ENCODE assay signal across 21 cellular contexts in the genomic region with DNA sequence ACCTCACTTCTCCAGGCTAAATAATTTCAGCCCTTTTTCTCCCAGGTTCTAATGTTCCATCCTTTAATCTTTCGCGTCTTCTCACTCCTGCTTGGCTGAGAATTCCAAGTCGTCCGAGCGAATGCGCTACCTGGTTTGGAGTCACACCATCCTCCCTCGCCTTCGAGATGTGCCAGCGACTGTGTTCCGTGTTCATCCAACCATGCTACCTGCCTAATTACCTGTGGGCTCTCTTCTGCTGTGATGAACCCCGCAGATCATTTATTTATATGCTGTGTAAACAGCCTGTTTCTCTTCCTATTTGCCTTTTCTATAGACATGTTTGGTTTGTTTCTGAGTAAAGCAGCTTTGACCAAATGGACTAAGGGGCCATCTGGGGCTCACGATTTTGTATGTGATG.
A peak's percentile ranks its signal among the peaks of the same experiment; 100 is the strongest.
DNase-seq lines count a peak whose midpoint lies in the region; ATAC-seq and TF ChIP-seq lines count a peak whose summit lies in the region.
"Had no signal": no experiment of that assay in that cellular context is flagged by ENCODE, and none has a peak within 500 bp of the region (broad histone marks: within the 10 kb centered on the region; RNA-seq: fewer than 3 reads in every experiment).

No MANE protein-coding gene starts in this region.

- H3K36me3 ChIP-seq in hepatocyte (replicated peaks; ENCODE audit: insufficient read depth, low read depth) (no peaks in the 10 kb centered on the region), aorta (ENCODE audit: control insufficient read depth in 1 of 2, insufficient read depth in 2 of 2, low read length in 1 of 2) (peaks cover 0 to 5% of the 10 kb centered on the region in 2 donors)
- peaks cover 8% of the 10 kb centered on the region for H3K36me3 ChIP-seq in CD8-positive, alpha-beta T cell (ENCODE audit: insufficient read depth, low read length)
- H3K36me3 ChIP-seq: uterus had no signal

- CTCF ChIA-PET in CD8-positive, alpha-beta T cell (lab: Charles Lee): no interaction called here

- no peaks in the 10 kb centered on the region for H3K27me3 Mint-ChIP-seq in glutamatergic neuron (ENCODE audit: unreplicated experiment)
- no peaks in the 10 kb centered on the region for H3K27me3 Mint-ChIP-seq in CD8-positive, alpha-beta T cell (ENCODE audit: low read depth)
- H3K27me3 Mint-ChIP-seq: IgD-negative memory B cell; naive thymus-derived CD8-positive, alpha-beta T cell had no signal

- H3K4me3 ChIP-seq in hepatocyte (no peak overlapping the region), aorta (ENCODE audit: low read length in 2 of 2) (no peak overlapping the region)
- H3K4me3 ChIP-seq in CD8-positive, alpha-beta T cell (ENCODE audit: low read depth, low read length): no peak overlapping the region
- H3K4me3 ChIP-seq: BLaER1, left lung, right atrium auricular region, uterus had no signal

- H3K4me3 Mint-ChIP-seq in glutamatergic neuron (ENCODE audit: unreplicated experiment): no peak overlapping the region
- H3K4me3 Mint-ChIP-seq in CD8-positive, alpha-beta T cell: no peak overlapping the region
- H3K4me3 Mint-ChIP-seq: naive thymus-derived CD8-positive, alpha-beta T cell had no signal

- no peaks in the 10 kb centered on the region for H3K9me2 ChIP-seq in hepatocyte (replicated peaks; ENCODE audit: insufficient read depth)

- H3K4me1 Mint-ChIP-seq in glutamatergic neuron (ENCODE audit: low read depth, unreplicated experiment): peaks cover 6% of the 10 kb centered on the region
- H3K4me1 Mint-ChIP-seq in CD8-positive, alpha-beta T cell (ENCODE audit: low read depth): no peaks in the 10 kb centered on the region

- H3K9me3 Mint-ChIP-seq in glutamatergic neuron (ENCODE audit: unreplicated experiment): peaks cover 6% of the 10 kb centered on the region
- H3K9me3 Mint-ChIP-seq in CD8-positive, alpha-beta T cell: peaks cover 4% of the 10 kb centered on the region

- peak; percentile 41 for DNase-seq in G401 (ENCODE audit: low spot score)
- DNase-seq in NCI-H69 (lab: John Stamatoyannopoulos, UW): peak; percentile 94
- DNase-seq in hepatocyte (ENCODE audit: low spot score): no peak
- no peak for DNase-seq in aorta
- no peak for DNase-seq in glutamatergic neuron
- no peak for DNase-seq in CD8-positive, alpha-beta T cell
- DNase-seq: activated CD4-positive, CD25-positive, alpha-beta regulatory T cell treated with anti-CD3 and anti-CD28 coated beads, Interleukin-2, amount 50 U/mL, for 72 hours; GF-D8; hippocampal formation; left lung; naive thymus-derived CD8-positive, alpha-beta T cell; NCI-H1436 treated with DMSO at 0.1 percent for 48 hours; stimulated activated CD4-positive, alpha-beta T cell treated with anti-CD3 and anti-CD28 coated beads, Interleukin-4, amount 100 ng/mL, for 24 hours; stimulated activated naive CD4-positive, alpha-beta T cell treated with Interleukin-2 at 50 U/mL for 16 hours; uterus had no signal

- intact Hi-C loops in aorta (cut with DNase I): no loop called here
- intact Hi-C loops in CD8-positive, alpha-beta T cell (cut with DNase I, micrococcal nuclease): no loop called here

- peaks cover 9% of the 10 kb centered on the region for H3K36me3 Mint-ChIP-seq in glutamatergic neuron (ENCODE audit: unreplicated experiment)
- H3K36me3 Mint-ChIP-seq in CD8-positive, alpha-beta T cell: peaks cover 64% of the 10 kb centered on the region

- WGBS in hepatocyte (ENCODE audit: low lambda C conversion rate, missing lambda C conversion rate): 95% methylated on average over 12 of the region's 12 CpGs
- 95 to 96% methylated on average over 12 of the region's 12 CpGs for WGBS in aorta, 2 donors

- POLR2A ChIA-PET in CD8-positive, alpha-beta T cell (lab: Charles Lee): no interaction called here

- H3K9me3 ChIP-seq in hepatocyte (ENCODE audit: low read depth) (no peaks in the 10 kb centered on the region), aorta (ENCODE audit: control insufficient read depth, low read length) (no peaks in the 10 kb centered on the region)
- no peaks in the 10 kb centered on the region for H3K9me3 ChIP-seq in CD8-positive, alpha-beta T cell (ENCODE audit: low read length)
- H3K9me3 ChIP-seq: left lung, right atrium auricular region, uterus had no signal

- no peaks in the 10 kb centered on the region for H4K20me1 ChIP-seq in hepatocyte (ENCODE audit: insufficient read depth, poor library complexity, severe bottlenecking)

- H3K27me3 ChIP-seq in hepatocyte (no peaks in the 10 kb centered on the region), aorta (ENCODE audit: control insufficient read depth in 1 of 2, insufficient read depth in 2 of 2, low read length in 1 of 2) (no peaks in the 10 kb centered on the region)
- H3K27me3 ChIP-seq in CD8-positive, alpha-beta T cell (ENCODE audit: insufficient read depth, low read length): no peaks in the 10 kb centered on the region
- H3K27me3 ChIP-seq: BLaER1, left lung, right atrium auricular region, uterus had no signal

- H3K4me2 ChIP-seq in hepatocyte: no peak overlapping the region
- H3K4me2 ChIP-seq: BLaER1 had no signal

- H3K27ac ChIP-seq in hepatocyte: peak overlapping the region; percentile 18
- no peak overlapping the region for H3K27ac ChIP-seq in aorta (ENCODE audit: low read depth in 1 of 2, low read length in 2 of 2)
- H3K27ac ChIP-seq in CD8-positive, alpha-beta T cell (ENCODE audit: low read depth, low read length): no peak overlapping the region
- H3K27ac ChIP-seq: BLaER1, left lung, right atrium auricular region had no signal

- ATAC-seq in HG02759 (IDR thresholded peaks at IDR 0.05; ENCODE audit: unreplicated experiment) (peak; percentile 18), aorta (ENCODE audit: low FRiP score) (no peak), GM21529 (IDR thresholded peaks at IDR 0.05; ENCODE audit: unreplicated experiment) (no peak)
- no peak for ATAC-seq in CD8-positive, alpha-beta T cell
- ATAC-seq: esophagus mucosa; left lung; naive thymus-derived CD8-positive, alpha-beta T cell had no signal

- TF ChIP-seq CTCF in hepatocyte (IDR thresholded peaks at IDR 0.05; ENCODE audit: poor library complexity) (no peak), glutamatergic neuron (IDR thresholded peaks at IDR 0.05; ENCODE audit: partially characterized antibody, unreplicated experiment) (no peak)
- TF ChIP-seq CTCF in CD8-positive, alpha-beta T cell (IDR thresholded peaks at IDR 0.05): no peak

- H3K4me1 ChIP-seq in hepatocyte (ENCODE audit: insufficient read depth) (peaks cover 21% of the 10 kb centered on the region), aorta (ENCODE audit: control insufficient read depth in 1 of 2, insufficient read depth in 2 of 2, low read length in 2 of 2) (no peaks in the 10 kb centered on the region)
- no peaks in the 10 kb centered on the region for H3K4me1 ChIP-seq in CD8-positive, alpha-beta T cell (ENCODE audit: insufficient read depth, low read length)
- H3K4me1 ChIP-seq: left lung, right atrium auricular region, uterus had no signal

- in situ Hi-C loops in G401 (cut with HindIII; ENCODE audit: low sequenced_read_pairs): no loop called here

- H3K27ac Mint-ChIP-seq in glutamatergic neuron (ENCODE audit: unreplicated experiment): no peak overlapping the region
- no peak overlapping the region for H3K27ac Mint-ChIP-seq in CD8-positive, alpha-beta T cell

- H2AFZ ChIP-seq in hepatocyte: no peak overlapping the region

- H3K79me2 ChIP-seq in hepatocyte: peaks cover 2% of the 10 kb centered on the region

Comparison
In these comparisons a context has a peak if more than half of its experiments do, and no peak if none do; other contexts are left out.
1. DNase-seq: peak in G401 (single experiment) and NCI-H69 (single experiment); none in hepatocyte (single experiment), aorta (0 of 2), glutamatergic neuron (single experiment) and CD8-positive, alpha-beta T cell (0 of 7).